In genomic region chr12:9331218-9331626, GRCh38 we compare ENCODE assay signal across 8 cellular contexts.
DNase-seq lines count a peak whose midpoint lies in the region; ATAC-seq, FAIRE-seq and TF ChIP-seq lines count a peak whose summit lies in the region.

No MANE protein-coding gene starts in this region.

- H3K4me2 ChIP-seq in DND-41 (ENCODE audit: insufficient read depth, low read length), result no peak overlapping the region

- TF ChIP-seq POLR2A in tibial nerve (IDR thresholded peaks at IDR 0.05), result no peak

- ATAC-seq in DND-41 (ENCODE audit: insufficient read depth, low read depth) (peak; percentile 82), HG03039 (IDR thresholded peaks at IDR 0.05; ENCODE audit: unreplicated experiment) (peak; percentile 62), Panc1 (peak; percentile 87), GM21576 (IDR thresholded peaks at IDR 0.05; ENCODE audit: unreplicated experiment) (no peak)

- no peaks in the 10 kb centered on the region for H3K4me1 Mint-ChIP-seq in osteocyte (ENCODE audit: unreplicated experiment)

- H3K9me3 Mint-ChIP-seq in osteocyte (ENCODE audit: unreplicated experiment), result no peaks in the 10 kb centered on the region

- no peaks in the 10 kb centered on the region for H4K20me1 ChIP-seq in DND-41 (ENCODE audit: insufficient read depth, low read length)

- no peak overlapping the region for H3K4me3 Mint-ChIP-seq in osteocyte (ENCODE audit: unreplicated experiment)

- DNase-seq in DND-41, result peak; percentile 69
- peak; percentile 30 for DNase-seq in Panc1 (ENCODE audit: low read depth, low spot score)
- DNase-seq in activated T-helper 1 cell treated with anti-CD3 and anti-CD28 coated beads, Interleukin-2, amount 50 U/mL, for 16 hours (ENCODE audit: low read depth in 1 of 2, low spot score in 1 of 2), result peak; percentile 41 to 51
- peak; percentile 14 to 58 for DNase-seq in frontal cortex (ENCODE audit: low spot score in 2 of 2)
- DNase-seq in osteocyte (ENCODE audit: extremely low spot score, unreplicated experiment), result peak; percentile 89
- peak; percentile 46 to 72 for DNase-seq in tibial nerve (ENCODE audit: low spot score in 2 of 2)

- POLR2A ChIA-PET in Panc1 (lab: Charles Lee), result interaction anchor here (0.6 kb wide), 1 partner anchor 27 kb away, joined by 3 read pairs; no protein-coding TSS in a partner anchor

- BruUV-seq in Panc1 (replicated peaks; lab: Mats Ljungman, UMichigan), result no TSS peak

- TF ChIP-seq EP300 in tibial nerve (IDR thresholded peaks at IDR 0.05), result no peak

- peak; percentile 99 for TF ChIP-seq CTCF in DND-41 (IDR thresholded peaks at IDR 0.05; ENCODE audit: borderline replicate concordance, extremely low read depth, low read length, poor library complexity, severe bottlenecking)
- peak; percentile 95 for TF ChIP-seq CTCF in Panc1 (IDR thresholded peaks at IDR 0.05)
- peak; percentile 97 for TF ChIP-seq CTCF in osteocyte (IDR thresholded peaks at IDR 0.05)
- TF ChIP-seq CTCF in tibial nerve (IDR thresholded peaks at IDR 0.05), result peak; percentile 81 to 96 (median 91)

- no peak overlapping the region for H2AFZ ChIP-seq in DND-41 (ENCODE audit: low read depth, low read length)

- H3K36me3 ChIP-seq in DND-41 (ENCODE audit: insufficient read depth, low read length), result no peaks in the 10 kb centered on the region
- H3K36me3 ChIP-seq in Panc1 (ENCODE audit: control insufficient read depth, insufficient read depth, low read length), result no peaks in the 10 kb centered on the region
- H3K36me3 ChIP-seq in tibial nerve, result no peaks in the 10 kb centered on the region

- in situ Hi-C loops in Panc1 (cut with HindIII; ENCODE audit: low pct_unique_long_range_greater_than_20kb, low sequenced_read_pairs), result no loop called here

- H3K9ac ChIP-seq in DND-41 (ENCODE audit: low read depth, low read length), result no peak overlapping the region

- H3K27me3 ChIP-seq in DND-41 (ENCODE audit: insufficient read depth, low read length, poor library complexity), result no peaks in the 10 kb centered on the region
- no peaks in the 10 kb centered on the region for H3K27me3 ChIP-seq in Panc1 (ENCODE audit: control insufficient read depth, insufficient read depth, low read length)
- no peaks in the 10 kb centered on the region for H3K27me3 ChIP-seq in tibial nerve

- intact Hi-C loops in Panc1 (cut with micrococcal nuclease; ENCODE audit: unreplicated experiment), result loop anchor here (10.0 kb wide), 1 partner anchor 374 kb away; no protein-coding TSS in a partner anchor

- 2 to 9% methylated on average over 5 of the region's 5 CpGs for WGBS in tibial nerve, 2 donors

- no peaks in the 10 kb centered on the region for H3K27me3 Mint-ChIP-seq in osteocyte (ENCODE audit: unreplicated experiment)

- no peak overlapping the region for H3K4me3 ChIP-seq in DND-41 (ENCODE audit: low read depth in 1 of 2, low read length in 2 of 2)
- H3K4me3 ChIP-seq in Panc1 (ENCODE audit: low read depth in 2 of 2, low read length in 2 of 2), result no peak overlapping the region
- no peak overlapping the region for H3K4me3 ChIP-seq in tibial nerve

- H3K27ac ChIP-seq in DND-41 (ENCODE audit: low read length) (no peak overlapping the region), Panc1 (ENCODE audit: low read length) (no peak overlapping the region), tibial nerve (no peak overlapping the region)

- CTCF ChIA-PET in Panc1 (lab: Charles Lee), result no interaction called here

- no peak for FAIRE-seq in frontal cortex (lab: Jason Lieb, UNC)

- no peaks in the 10 kb centered on the region for H3K36me3 Mint-ChIP-seq in osteocyte (ENCODE audit: unreplicated experiment)

- H3K27ac Mint-ChIP-seq in osteocyte (ENCODE audit: unreplicated experiment), result no peak overlapping the region

- H3K4me1 ChIP-seq in DND-41 (ENCODE audit: insufficient read depth, low read length) (no peaks in the 10 kb centered on the region), Panc1 (ENCODE audit: control insufficient read depth, insufficient read depth, low read length) (no peaks in the 10 kb centered on the region), tibial nerve (peaks cover 0 to 5% (median 0%) of the 10 kb centered on the region in 4 donors)

- H3K9me3 ChIP-seq in DND-41 (ENCODE audit: insufficient read depth, low read length, severe bottlenecking), result no peaks in the 10 kb centered on the region
- no peaks in the 10 kb centered on the region for H3K9me3 ChIP-seq in Panc1 (ENCODE audit: control insufficient read depth, insufficient read depth, low read depth, low read length)
- peaks cover 0 to 5% (median 0%) of the 10 kb centered on the region in 4 donors for H3K9me3 ChIP-seq in tibial nerve

- no peaks in the 10 kb centered on the region for H3K79me2 ChIP-seq in DND-41 (ENCODE audit: insufficient read depth, low read length)

Comparison
In these comparisons a context has a peak if more than half of its experiments do, and no peak if none do; other contexts are left out.
1. DNase-seq: peak in every context shown above with its lines; median percentile 89 in osteocyte; 69 in DND-41; 59 in tibial nerve; 46 in activated T-helper 1 cell treated with anti-CD3 and anti-CD28 coated beads, Interleukin-2, amount 50 U/mL, for 16 hours; 36 in frontal cortex; 30 in Panc1.